In the genomic region with DNA sequence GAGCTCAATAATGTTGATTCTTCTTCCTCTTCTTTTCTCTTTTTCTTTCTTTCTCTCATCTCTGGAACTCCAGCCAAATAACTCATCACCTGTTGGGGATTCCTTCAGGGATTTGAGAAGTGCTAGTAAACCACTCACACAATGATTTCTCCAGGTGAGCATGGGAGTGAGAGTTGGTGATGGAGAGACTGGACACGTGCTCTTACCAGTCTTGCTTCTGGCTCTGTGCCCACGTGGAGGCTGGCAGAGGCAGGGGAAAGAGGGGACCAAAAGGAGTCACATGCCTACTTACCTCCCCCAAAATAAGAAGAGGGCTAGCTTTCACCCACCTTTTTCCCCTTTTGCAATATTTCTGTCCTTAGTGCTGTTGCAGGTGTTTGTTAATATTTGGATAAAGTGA, we compare ENCODE assay signal across 28 cellular contexts. TPM values are rescaled to one million over a fixed set of nuclear protein-coding genes. Genes with fewer than 3 reads are reported as not detected.
"Had no signal": no experiment of that assay in that cellular context is flagged by ENCODE, and none has a peak within 500 bp of the region (broad histone marks: within the 10 kb centered on the region; RNA-seq: fewer than 3 reads in every experiment).

No MANE protein-coding gene starts in this region.

- DNase-seq: colonic mucosa; cortex of kidney; dermis blood vessel endothelial cell; dorsolateral prefrontal cortex; effector CD4-positive, alpha-beta T cell; effector CD8-positive, alpha-beta T cell; effector memory CD4-positive, alpha-beta T cell; effector memory CD8-positive, alpha-beta T cell; endodermal cell; erythroblast; esophagus squamous epithelium; foreskin fibroblast; foreskin keratinocyte; foreskin melanocyte; gastrocnemius medialis; glutamatergic neuron; head of caudate nucleus; heart left ventricle; heart right ventricle had no signal

- H3K4me3 ChIP-seq: colonic mucosa, coronary artery, dorsolateral prefrontal cortex, esophagus squamous epithelium, gastrocnemius medialis, gastroesophageal sphincter, heart left ventricle, heart right ventricle had no signal

- H3K27ac ChIP-seq: colonic mucosa, coronary artery, dorsolateral prefrontal cortex, epithelial cell of prostate, esophagus squamous epithelium, foreskin keratinocyte, gastrocnemius medialis, gastroesophageal sphincter, heart left ventricle, heart right ventricle had no signal

- ATAC-seq: effector memory CD8-positive, alpha-beta T cell; esophagus mucosa; gastrocnemius medialis; gastroesophageal sphincter; heart left ventricle; heart right ventricle had no signal

- FAIRE-seq: colon, endometrium, endothelial cell of umbilical vein, frontal cortex had no signal

- H3K9me3 ChIP-seq: colonic mucosa, esophagus squamous epithelium, gastrocnemius medialis, gastroesophageal sphincter, heart left ventricle, heart right ventricle had no signal

- H3K36me3 ChIP-seq: colonic mucosa, esophagus squamous epithelium, gastrocnemius medialis, gastroesophageal sphincter, heart left ventricle, heart right ventricle had no signal

- H3K4me1 ChIP-seq: colonic mucosa, esophagus squamous epithelium, foreskin keratinocyte, gastrocnemius medialis, gastroesophageal sphincter, heart left ventricle, heart right ventricle had no signal

- H3K27me3 ChIP-seq: colonic mucosa, esophagus squamous epithelium, foreskin keratinocyte, gastrocnemius medialis, heart right ventricle had no signal

RNA-seq across cellular contexts. Expression of a gene that starts 28.6 kb away (rescaled TPM):
- total RNA-seq: fibroblast of lung had no signal
